ENCODE assay signal across 11 cellular contexts in the genomic region with DNA sequence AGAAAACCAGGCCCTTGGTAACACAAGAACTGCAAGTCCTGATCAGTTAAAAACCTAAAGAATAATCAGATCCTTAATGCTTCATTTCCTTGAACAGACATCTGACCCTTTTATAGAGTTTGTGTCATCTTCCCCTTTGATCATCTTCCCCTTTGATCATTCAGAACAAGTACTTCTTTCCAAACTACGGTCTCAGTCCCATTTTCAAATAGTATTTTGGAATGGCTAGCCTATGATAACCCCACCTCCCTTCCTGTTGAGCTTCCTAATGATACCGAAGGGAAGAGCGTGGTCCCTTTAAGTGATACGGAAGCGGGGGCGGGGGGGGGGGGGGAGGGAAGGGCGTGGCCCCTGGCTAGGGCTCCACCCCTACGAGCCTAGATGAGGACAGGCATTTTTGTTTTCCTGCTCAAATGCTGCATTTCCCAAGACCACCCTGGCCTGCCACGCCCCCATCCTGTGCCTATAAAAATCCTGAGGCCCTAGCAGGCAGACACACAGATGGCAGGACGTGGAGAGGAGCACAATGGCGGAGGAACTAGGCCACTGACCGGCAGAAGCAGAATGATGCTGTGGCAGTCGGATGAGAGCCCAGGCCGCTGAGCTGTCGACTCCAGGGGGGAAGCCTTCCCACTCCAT. TPM values are rescaled to one million over a fixed set of nuclear protein-coding genes. Genes with fewer than 3 reads are reported as not detected.
DNase-seq lines count a peak whose midpoint lies in the region; TF ChIP-seq lines count a peak whose summit lies in the region.
"Had no signal": no experiment of that assay in that cellular context is flagged by ENCODE, and none has a peak within 500 bp of the region (broad histone marks: within the 10 kb centered on the region; RNA-seq: fewer than 3 reads in every experiment).

No MANE protein-coding gene starts in this region.

- WGBS in HUES64 = 57% methylated on average over 13 of the region's 15 CpGs

- H3K27me3 ChIP-seq in HUES64 (ENCODE audit: insufficient read depth, low read length) (no peaks in the 10 kb centered on the region), brain microvascular endothelial cell (replicated peaks) (no peaks in the 10 kb centered on the region)

- H3K4me3 Mint-ChIP-seq in mesothelial cell of epicardium = no peak overlapping the region
- H3K4me3 Mint-ChIP-seq: naive B cell had no signal

- peak overlapping the region; percentile 41 for H3K9ac ChIP-seq in HUES64 (ENCODE audit: low read depth, low read length)

- TF ChIP-seq CTCF in brain microvascular endothelial cell (IDR thresholded peaks at IDR 0.05; ENCODE audit: low read depth, low read length, missing control alignments) (no peak), mesothelial cell of epicardium (IDR thresholded peaks at IDR 0.05; ENCODE audit: unreplicated experiment) (no peak)

- peak overlapping the region; percentile 4; the same call in 1 of the 2 replicates for H3K4me3 ChIP-seq in HUES64 (ENCODE audit: low read length)
- no peak overlapping the region for H3K4me3 ChIP-seq in brain microvascular endothelial cell (ENCODE audit: low read depth, low read length)

- H3K9me3 Mint-ChIP-seq in mesothelial cell of epicardium = no peaks in the 10 kb centered on the region
- H3K9me3 Mint-ChIP-seq: naive B cell had no signal

- H3K36me3 ChIP-seq in HUES64 (ENCODE audit: insufficient read depth, low read length) (no peaks in the 10 kb centered on the region), brain microvascular endothelial cell (replicated peaks) (no peaks in the 10 kb centered on the region)

- H3K4me1 ChIP-seq in HUES64 (ENCODE audit: insufficient read depth, low read length) = peaks cover 57% of the 10 kb centered on the region

- DNase-seq in COLO829 (ENCODE audit: low spot score) = peak; percentile 36
- DNase-seq in brain microvascular endothelial cell = no peak
- no peak for DNase-seq in mesothelial cell of epicardium (ENCODE audit: low spot score in 2 of 2, unreplicated experiment in 2 of 2)
- DNase-seq in NCI-H2029 treated with DMSO at 0.1 percent for 48 hours (lab: John Stamatoyannopoulos, UW) = no peak
- no peak for DNase-seq in DMS53 treated with DMSO at 0.1 percent for 48 hours (lab: John Stamatoyannopoulos, UW; ENCODE audit: unreplicated experiment)
- DNase-seq in HuH-7.5 (ENCODE audit: low spot score) = no peak
- no peak for DNase-seq in NCI-H2171 (lab: John Stamatoyannopoulos, UW)
- DNase-seq: naive B cell had no signal

- peaks cover 31% of the 10 kb centered on the region for H3K4me1 Mint-ChIP-seq in mesothelial cell of epicardium

- no peaks in the 10 kb centered on the region for H3K9me3 ChIP-seq in HUES64 (ENCODE audit: insufficient read depth, low read depth, low read length)

- H3K36me3 Mint-ChIP-seq in mesothelial cell of epicardium = no peaks in the 10 kb centered on the region
- H3K36me3 Mint-ChIP-seq: naive B cell had no signal

- peak overlapping the region; percentile 74 for H3K27ac Mint-ChIP-seq in mesothelial cell of epicardium
- H3K27ac Mint-ChIP-seq: IgD-negative memory B cell had no signal

- no peaks in the 10 kb centered on the region for H3K27me3 Mint-ChIP-seq in mesothelial cell of epicardium (ENCODE audit: low read depth)

- H3K27ac ChIP-seq in HUES64 (ENCODE audit: low read depth, low read length) (peak overlapping the region; percentile 92), brain microvascular endothelial cell (peak overlapping the region; percentile 85)
- H3K27ac ChIP-seq: RWPE1 had no signal

- in situ Hi-C loops in brain microvascular endothelial cell (cut with HindIII; ENCODE audit: low pct_ligation_motif_present, low sequenced_read_pairs) = no loop called here

RNA-seq across cellular contexts. Expression of a gene that starts 24.1 kb away (rescaled TPM):
- polyA plus RNA-seq in HUES64 (2013, experiment 1 of 2) = not detected
- polyA plus RNA-seq in HUES64 (2013, experiment 2 of 2) = 0.19 TPM
- total RNA-seq in mesothelial cell of epicardium = 0.16 TPM in 1 of 3 replicates, not detected in the others
